Comparison of ENCODE assay signal across 1 cellular context in genomic region chr5:114857951-114858401, GRCh38.
TF ChIP-seq lines count a peak whose summit lies in the region.

No MANE protein-coding gene starts in this region.

TF ChIP-seq in GM12878, 131 proteins besides CTCF, POLR2A, EP300 and RAD21 (continued from another document):
- no peak for TF ChIP-seq E4F1 (IDR thresholded peaks at IDR 0.05; ENCODE audit: borderline replicate concordance, partially characterized antibody)
- no peak for TF ChIP-seq POLR2AphosphoS5 (IDR thresholded peaks at IDR 0.05; ENCODE audit: low read length)
